Comparison of ENCODE assay signal across 19 cellular contexts in the genomic region with DNA sequence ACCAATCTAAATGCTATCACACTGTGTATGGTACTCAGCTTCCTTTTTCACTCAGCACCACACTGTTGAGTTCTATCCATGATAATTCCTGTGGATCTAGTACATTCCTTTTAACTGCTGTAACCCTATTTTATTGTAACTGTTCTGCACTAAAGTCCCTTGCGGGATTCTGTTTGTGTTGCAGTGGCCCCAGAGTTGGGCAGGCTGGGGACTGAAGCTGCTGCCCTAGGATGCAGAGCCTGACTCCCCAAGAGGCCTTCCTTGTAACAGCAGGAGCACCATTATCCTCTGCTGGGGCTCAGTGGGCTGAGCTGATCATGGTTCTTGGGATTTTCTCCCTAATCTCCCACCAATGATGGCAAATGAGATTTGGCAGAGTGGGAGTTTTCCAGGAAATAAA.
A peak's percentile ranks its signal among the peaks of the same experiment; 100 is the strongest.
DNase-seq lines count a peak whose midpoint lies in the region; ATAC-seq and TF ChIP-seq lines count a peak whose summit lies in the region.
"Had no signal": no experiment of that assay in that cellular context is flagged by ENCODE, and none has a peak within 500 bp of the region (broad histone marks: within the 10 kb centered on the region; RNA-seq: fewer than 3 reads in every experiment).

No MANE protein-coding gene starts in this region.

- H3K27me3 ChIP-seq in aorta (ENCODE audit: control insufficient read depth in 1 of 2, insufficient read depth in 2 of 2, low read length in 1 of 2), result no peaks in the 10 kb centered on the region
- H3K27me3 ChIP-seq: ovary, tibial nerve had no signal

- no peaks in the 10 kb centered on the region for H3K27me3 Mint-ChIP-seq in activated naive CD4-positive, alpha-beta T cell treated with anti-CD3 and anti-CD28 coated beads for 36 hours (ENCODE audit: low read depth)
- no peaks in the 10 kb centered on the region for H3K27me3 Mint-ChIP-seq in Calu3 (ENCODE audit: unreplicated experiment)
- H3K27me3 Mint-ChIP-seq: activated B cell treated with CpG ODN at 0.5 μM for 24 hours; CD8-positive, alpha-beta memory T cell; stimulated activated naive B cell treated with anti-CD40 and anti-IgM and Interleukin-4, amounts not matched to agents 10 μg/mL and 1 μg/mL and 100 μg/mL, for 72 hours had no signal

- TF ChIP-seq CTCF in Calu3 (IDR thresholded peaks at IDR 0.05; ENCODE audit: unreplicated experiment), result no peak

- H3K4me3 ChIP-seq in aorta (ENCODE audit: low read length in 2 of 2), result no peak overlapping the region
- H3K4me3 ChIP-seq: ovary, tibial nerve had no signal

- no peaks in the 10 kb centered on the region for H3K9me3 ChIP-seq in aorta (ENCODE audit: control insufficient read depth, low read length)
- H3K9me3 ChIP-seq: ovary, tibial nerve had no signal

- H3K27ac Mint-ChIP-seq in activated naive CD4-positive, alpha-beta T cell treated with anti-CD3 and anti-CD28 coated beads, Interleukin-2, amount 50 U/mL, for 72 hours, result peak overlapping the region; percentile 2 to 44
- H3K27ac Mint-ChIP-seq in activated naive CD4-positive, alpha-beta T cell treated with anti-CD3 and anti-CD28 coated beads for 36 hours, result no peak overlapping the region
- H3K27ac Mint-ChIP-seq in Calu3 (ENCODE audit: unreplicated experiment), result no peak overlapping the region
- H3K27ac Mint-ChIP-seq: activated B cell treated with CpG ODN at 0.5 μM for 24 hours; T-helper 1 cell treated with Interleukin-12 subunit alpha and Interleukin-12 subunit beta and Interleukin-4 antibody, amounts not matched to agents 30 μg/mL and 1 μg/mL, for 36 hours had no signal

- no peak overlapping the region for H3K27ac ChIP-seq in aorta (ENCODE audit: low read depth in 1 of 2, low read length in 2 of 2)
- H3K27ac ChIP-seq: ovary, tibial nerve had no signal

- whole genome bisulfite sequencing in aorta, 2 donors, result 21 to 23% methylated on average over 1 of the region's 1 CpG

- H3K36me3 ChIP-seq in aorta (ENCODE audit: control insufficient read depth in 1 of 2, insufficient read depth in 2 of 2, low read length in 1 of 2), result peaks cover 0 to 13% of the 10 kb centered on the region in 2 donors
- H3K36me3 ChIP-seq: ovary had no signal

- H3K4me1 Mint-ChIP-seq in activated naive CD4-positive, alpha-beta T cell treated with anti-CD3 and anti-CD28 coated beads for 36 hours (ENCODE audit: low read depth), result no peaks in the 10 kb centered on the region
- H3K4me1 Mint-ChIP-seq in Calu3 (ENCODE audit: low read depth, unreplicated experiment), result no peaks in the 10 kb centered on the region
- H3K4me1 Mint-ChIP-seq: activated B cell treated with CpG ODN at 0.5 μM for 24 hours; CD8-positive, alpha-beta memory T cell; stimulated activated naive B cell treated with anti-CD40 and anti-IgM and Interleukin-4, amounts not matched to agents 10 μg/mL and 1 μg/mL and 100 μg/mL, for 72 hours had no signal

- no peaks in the 10 kb centered on the region for H3K4me1 ChIP-seq in aorta (ENCODE audit: control insufficient read depth in 1 of 2, insufficient read depth in 2 of 2, low read length in 2 of 2)
- H3K4me1 ChIP-seq: tibial nerve had no signal

- no peaks in the 10 kb centered on the region for H3K9me3 Mint-ChIP-seq in activated naive CD4-positive, alpha-beta T cell treated with anti-CD3 and anti-CD28 coated beads, Interleukin-2, amount 50 U/mL, for 72 hours
- no peaks in the 10 kb centered on the region for H3K9me3 Mint-ChIP-seq in activated naive CD4-positive, alpha-beta T cell treated with anti-CD3 and anti-CD28 coated beads for 36 hours
- H3K9me3 Mint-ChIP-seq in Calu3 (ENCODE audit: low read depth, unreplicated experiment), result no peaks in the 10 kb centered on the region
- H3K9me3 Mint-ChIP-seq: activated B cell treated with CpG ODN at 0.5 μM for 24 hours; CD8-positive, alpha-beta memory T cell; stimulated activated naive B cell treated with anti-CD40 and anti-IgM and Interleukin-4, amounts not matched to agents 10 μg/mL and 1 μg/mL and 100 μg/mL, for 72 hours; T-helper 1 cell treated with Interleukin-12 subunit alpha and Interleukin-12 subunit beta and Interleukin-4 antibody, amounts not matched to agents 30 μg/mL and 1 μg/mL, for 36 hours had no signal

- intact Hi-C loops in activated naive CD4-positive, alpha-beta T cell treated with anti-CD3 and anti-CD28 coated beads for 36 hours (cut with micrococcal nuclease), result no loop called here
- intact Hi-C loops in aorta (cut with DNase I), result no loop called here
- intact Hi-C loops in Calu3 (cut with micrococcal nuclease; ENCODE audit: unreplicated experiment), result no loop called here

- H3K36me3 Mint-ChIP-seq in activated naive CD4-positive, alpha-beta T cell treated with anti-CD3 and anti-CD28 coated beads, Interleukin-2, amount 50 U/mL, for 72 hours, result peaks cover 20 to 24% of the 10 kb centered on the region in 2 donors
- peaks cover 32% of the 10 kb centered on the region for H3K36me3 Mint-ChIP-seq in activated naive CD4-positive, alpha-beta T cell treated with anti-CD3 and anti-CD28 coated beads for 36 hours (ENCODE audit: low read depth)
- peaks cover 21% of the 10 kb centered on the region for H3K36me3 Mint-ChIP-seq in Calu3 (ENCODE audit: insufficient read depth, unreplicated experiment)

- BruUV-seq in Calu3 (replicated peaks; lab: Mats Ljungman, UMichigan), result no TSS peak

- no peak for ATAC-seq in activated naive CD4-positive, alpha-beta T cell treated with anti-CD3 and anti-CD28 coated beads, Interleukin-2, amount 50 U/mL, for 72 hours
- no peak for ATAC-seq in aorta (ENCODE audit: low FRiP score)
- ATAC-seq: left colon; stimulated activated naive B cell treated with anti-CD40 and anti-IgM and Interleukin-4, amounts not matched to agents 10 μg/mL and 1 μg/mL and 100 μg/mL, for 72 hours had no signal

- H3K4me3 Mint-ChIP-seq in activated naive CD4-positive, alpha-beta T cell treated with anti-CD3 and anti-CD28 coated beads for 36 hours, result no peak overlapping the region
- H3K4me3 Mint-ChIP-seq in Calu3 (ENCODE audit: low read depth, unreplicated experiment), result no peak overlapping the region
- H3K4me3 Mint-ChIP-seq: activated B cell treated with CpG ODN at 0.5 μM for 24 hours; CD8-positive, alpha-beta memory T cell; stimulated activated naive B cell treated with anti-CD40 and anti-IgM and Interleukin-4, amounts not matched to agents 10 μg/mL and 1 μg/mL and 100 μg/mL, for 72 hours; T-helper 1 cell treated with Interleukin-12 subunit alpha and Interleukin-12 subunit beta and Interleukin-4 antibody, amounts not matched to agents 30 μg/mL and 1 μg/mL, for 36 hours had no signal

- no peak for DNase-seq in activated naive CD4-positive, alpha-beta T cell treated with anti-CD3 and anti-CD28 coated beads, Interleukin-2, amount 50 U/mL, for 72 hours (ENCODE audit: low spot score in 2 of 2)
- DNase-seq in activated naive CD4-positive, alpha-beta T cell treated with anti-CD3 and anti-CD28 coated beads for 36 hours, result no peak
- DNase-seq in astrocyte of the hippocampus (ENCODE audit: low read depth, low spot score) (peak; percentile 46), islet precursor cell (peak; percentile 31), aorta (peak; percentile 20 to 24), DMS153 treated with DMSO at 0.1 percent for 48 hours (lab: John Stamatoyannopoulos, UW; ENCODE audit: unreplicated experiment) (no peak), Calu3 (no peak)
- DNase-seq in stimulated activated naive CD4-positive, alpha-beta T cell (lab: John Stamatoyannopoulos, UW), result no peak
- DNase-seq: 8988T; activated B cell treated with CpG ODN at 0.5 μM for 24 hours; activated gamma-delta T cell; CD8-positive, alpha-beta memory T cell; hypothalamus; Kasumi-1; left colon; ovary; stimulated activated naive B cell treated with anti-CD40 and anti-IgM and Interleukin-4, amounts not matched to agents 10 μg/mL and 1 μg/mL and 100 μg/mL, for 72 hours had no signal

- CTCF ChIA-PET in activated naive CD4-positive, alpha-beta T cell treated with anti-CD3 and anti-CD28 coated beads for 36 hours (lab: Charles Lee), result no interaction called here
- CTCF ChIA-PET in Calu3 (lab: Charles Lee), result no interaction called here

Comparison
In these comparisons a context has a peak if more than half of its experiments do, and no peak if none do; other contexts are left out.
1. H3K27ac Mint-ChIP-seq: peak in activated naive CD4-positive, alpha-beta T cell treated with anti-CD3 and anti-CD28 coated beads, Interleukin-2, amount 50 U/mL, for 72 hours (2 of 2); none in activated naive CD4-positive, alpha-beta T cell treated with anti-CD3 and anti-CD28 coated beads for 36 hours (single experiment) and Calu3 (single experiment).
2. DNase-seq: peak in astrocyte of the hippocampus (single experiment), islet precursor cell (single experiment) and aorta (2 of 2); none in activated naive CD4-positive, alpha-beta T cell treated with anti-CD3 and anti-CD28 coated beads, Interleukin-2, amount 50 U/mL, for 72 hours (0 of 2), activated naive CD4-positive, alpha-beta T cell treated with anti-CD3 and anti-CD28 coated beads for 36 hours (single experiment), DMS153 treated with DMSO at 0.1 percent for 48 hours (single experiment), stimulated activated naive CD4-positive, alpha-beta T cell (0 of 6) and Calu3 (single experiment).